ENCODE assay signal across 10 cellular contexts in genomic region chr16:70679653-70680494, GRCh38. TPM values are rescaled to one million over a fixed set of nuclear protein-coding genes. Genes with fewer than 3 reads are reported as not detected.
DNase-seq lines count a peak whose midpoint lies in the region; ATAC-seq and TF ChIP-seq lines count a peak whose summit lies in the region.
"Had no signal": no experiment of that assay in that cellular context is flagged by ENCODE, and none has a peak within 500 bp of the region (broad histone marks: within the 10 kb centered on the region; RNA-seq: fewer than 3 reads in every experiment).

No MANE protein-coding gene starts in this region.

- POLR2A ChIA-PET in Panc1 (lab: Charles Lee) = no interaction called here

- H3K27me3 ChIP-seq in Panc1 (ENCODE audit: control insufficient read depth, insufficient read depth, low read length) (no peaks in the 10 kb centered on the region), fibroblast of lung (ENCODE audit: control insufficient read depth, insufficient read depth, low read length) (no peaks in the 10 kb centered on the region), ovary (no peaks in the 10 kb centered on the region), MG63 (no peaks in the 10 kb centered on the region)

- TF ChIP-seq CTCF in C4-2B (conservative IDR thresholded peaks at IDR 0.05) = peak; percentile 60
- peak; percentile 75; the same call in 1 of the 2 replicates for TF ChIP-seq CTCF in Panc1 (IDR thresholded peaks at IDR 0.05)
- peak in 1 of 2 donors; percentile 14 for TF ChIP-seq CTCF in fibroblast of lung (conservative IDR thresholded peaks at IDR 0.05 in 1 of 2, IDR thresholded peaks at IDR 0.05 in 1 of 2; ENCODE audit: low read depth in 1 of 2, low read length in 2 of 2)
- TF ChIP-seq CTCF in ovary (IDR thresholded peaks at IDR 0.05) = peak; percentile 21 to 86 (median 83)

- H3K4me3 ChIP-seq in Panc1 (ENCODE audit: low read depth in 2 of 2, low read length in 2 of 2) (no peak overlapping the region), fibroblast of lung (replicated peaks in 1 of 4; ENCODE audit: control extremely low read depth in 1 of 4, insufficient read depth in 1 of 4, low read depth in 3 of 4, low read length in 4 of 4) (peak overlapping the region in 2 of 4 experiments; percentile 12 to 37), ovary (no peak overlapping the region), MG63 (no peak overlapping the region)

- H3K27ac ChIP-seq in C4-2B (no peak overlapping the region), Panc1 (ENCODE audit: low read length) (no peak overlapping the region), fibroblast of lung (ENCODE audit: insufficient read depth, low read length) (peak overlapping the region; percentile 50), ovary (peak overlapping the region in 1 of 2 donors; percentile 43)

- H3K4me1 ChIP-seq in Panc1 (ENCODE audit: control insufficient read depth, insufficient read depth, low read length) (peaks cover 25% of the 10 kb centered on the region), fibroblast of lung (ENCODE audit: control insufficient read depth, extremely low read depth, insufficient read depth, low read length) (peaks cover 32% of the 10 kb centered on the region), ovary (ENCODE audit: insufficient read depth) (peaks cover 33% of the 10 kb centered on the region)

- peaks cover 80% of the 10 kb centered on the region for H3K79me2 ChIP-seq in fibroblast of lung (ENCODE audit: control insufficient read depth, insufficient read depth, low read length)

- BruUV-seq in Panc1 (replicated peaks; lab: Mats Ljungman, UMichigan) = no TSS peak

- no peaks in the 10 kb centered on the region for H4K20me1 ChIP-seq in fibroblast of lung (ENCODE audit: control insufficient read depth, extremely low read depth, insufficient read depth, low read length)

- peaks cover under 1% of the 10 kb centered on the region; the same call in 1 of the 2 replicates for H3K36me3 ChIP-seq in Panc1 (ENCODE audit: control insufficient read depth, insufficient read depth, low read length)
- peaks cover 53% of the 10 kb centered on the region for H3K36me3 ChIP-seq in fibroblast of lung (ENCODE audit: control insufficient read depth, insufficient read depth, low read length)
- no peaks in the 10 kb centered on the region for H3K36me3 ChIP-seq in ovary
- peaks cover 43% of the 10 kb centered on the region for H3K36me3 ChIP-seq in MG63

- CTCF ChIA-PET in Panc1 (lab: Charles Lee) = interaction anchor here (0.5 to 1.3 kb wide), 2 partner anchors 12 to 91 kb away, joined by 4 to 5 read pairs; no protein-coding TSS in a partner anchor

- no peak for DNase-seq in Panc1 (ENCODE audit: low read depth, low spot score)
- no peak for DNase-seq in fibroblast of lung (ENCODE audit: low read depth in 2 of 2)
- DNase-seq in ovary = peak in 4 of 5 donors; percentile 59 to 68 (median 62)
- no peak for DNase-seq in NCI-H1092 (lab: John Stamatoyannopoulos, UW)
- DNase-seq in MG63 = no peak
- DNase-seq in SHP77 (lab: John Stamatoyannopoulos, UW) = no peak
- DNase-seq: activated CD4-positive, alpha-beta T cell treated with anti-CD3 and anti-CD28 coated beads, Interleukin-2, amount 50 U/mL, for 1 hour; NCI-H2029 had no signal

- peak overlapping the region; percentile 57 for H3K9ac ChIP-seq in fibroblast of lung (ENCODE audit: insufficient read depth, low read length)

- intact Hi-C loops in Panc1 (cut with micrococcal nuclease; ENCODE audit: unreplicated experiment) = loop anchor here (5.0 kb wide), 1 partner anchor 92 kb away; no protein-coding TSS in a partner anchor
- intact Hi-C loops in ovary (cut with DNase I) = loop anchor here (1.0 to 10.0 kb wide), 4 partner anchors 82 to 675 kb away; partner anchors contain the start of gene CALB2 (in 1 of the 4)

- H3K4me2 ChIP-seq in fibroblast of lung (ENCODE audit: extremely low read depth, insufficient read depth, low read length) = peak overlapping the region; percentile 3

- in situ Hi-C loops in Panc1 (cut with HindIII; ENCODE audit: low pct_unique_long_range_greater_than_20kb, low sequenced_read_pairs) = no loop called here

- H2AFZ ChIP-seq in fibroblast of lung (ENCODE audit: low read length) = no peak overlapping the region

- TF ChIP-seq EP300 in ovary (IDR thresholded peaks at IDR 0.05) = no peak

- TF ChIP-seq POLR2A in ovary (IDR thresholded peaks at IDR 0.05) = no peak

- no peaks in the 10 kb centered on the region for H3K9me3 ChIP-seq in Panc1 (ENCODE audit: control insufficient read depth, insufficient read depth, low read depth, low read length)
- H3K9me3 ChIP-seq in fibroblast of lung (ENCODE audit: control insufficient read depth, insufficient read depth, low read depth, low read length) = no peaks in the 10 kb centered on the region
- H3K9me3 ChIP-seq in ovary = no peaks in the 10 kb centered on the region
- no peaks in the 10 kb centered on the region for H3K9me3 ChIP-seq in MG63

- WGBS in ovary, 3 donors = 33 to 57% (median 45%) methylated on average over 39 to 83 of the region's 83 CpGs

- ATAC-seq in Panc1 (no peak), HG03342 (IDR thresholded peaks at IDR 0.05; ENCODE audit: unreplicated experiment) (no peak)

RNA-seq across cellular contexts. Expression of gene MTSS2, which starts 6.0 kb away (rescaled TPM):
- total RNA-seq in Panc1 (2021; ENCODE audit: unreplicated experiment) (55.7 TPM), fibroblast of lung (81.7 and 126 TPM in 2 replicates), ovary (10 to 100 TPM; 19.6 to 93.5 (median 40.2) TPM)
- 61.5 TPM for polyA plus RNA-seq in Panc1 (2012; ENCODE audit: insufficient read length)
- polyA plus RNA-seq in fibroblast of lung (90.4 and 131 TPM in 2 replicates), ovary (10 to 100 TPM in 1 of 2 donors, 1 to 10 TPM in 1; 8.4 to 52.5 TPM)
- 128 and 258 TPM in 2 replicates for polyA plus RNA-seq in fibroblast of lung (2012)
- 86.5 and 259 TPM in 2 replicates for polyA minus RNA-seq in fibroblast of lung (ENCODE audit: low replicate concordance)
- 13.6 and 52.0 TPM in 2 replicates for total RNA-seq in MG63 (2014; rRNA removed; shearing (Covaris generic); ENCODE audit: low replicate concordance)

RNA-seq across cellular contexts. Expression of gene IL34, which starts 33.5 kb away (rescaled TPM):
- total RNA-seq in Panc1 (2021; ENCODE audit: unreplicated experiment) (5.8 TPM), fibroblast of lung (5.1 and 5.4 TPM in 2 replicates), ovary (1 to 10 TPM in 6 of 7 donors, under 1 TPM in 1; 0.91 to 4.0 (median 1.9) TPM)
- polyA plus RNA-seq in Panc1 (2012; ENCODE audit: insufficient read length) = 7.1 TPM
- polyA plus RNA-seq in fibroblast of lung (0.45 and 0.70 TPM in 2 replicates), ovary (1 to 10 TPM in 1 of 2 donors, under 1 TPM in 1; 0.88 to 1.8 TPM)
- 0.81 and 1.0 TPM in 2 replicates for polyA plus RNA-seq in fibroblast of lung (2012)
- 0.94 and 2.4 TPM in 2 replicates for polyA minus RNA-seq in fibroblast of lung (ENCODE audit: low replicate concordance)
- total RNA-seq in MG63 (2014; rRNA removed; shearing (Covaris generic); ENCODE audit: low replicate concordance) = 1.4 and 2.2 TPM in 2 replicates

Comparison
In these comparisons a context has a peak if more than half of its experiments do, and no peak if none do; other contexts are left out.
1. DNase-seq: peak in ovary (4 of 5); none in Panc1 (single experiment), fibroblast of lung (0 of 2), NCI-H1092 (single experiment), MG63 (single experiment) and SHP77 (0 of 2).